Comparison of ENCODE assay signal across 9 cellular contexts in genomic region chr3:171255236-171255806, GRCh38.
DNase-seq lines count a peak whose midpoint lies in the region; ATAC-seq and TF ChIP-seq lines count a peak whose summit lies in the region.
"Had no signal": no experiment of that assay in that cellular context is flagged by ENCODE, and none has a peak within 500 bp of the region (broad histone marks: within the 10 kb centered on the region; RNA-seq: fewer than 3 reads in every experiment).

No MANE protein-coding gene starts in this region.

- TF ChIP-seq EP300 in stomach (IDR thresholded peaks at IDR 0.05) = no peak

- H3K4me1 Mint-ChIP-seq in endodermal cell (peaks cover 23% of the 10 kb centered on the region), mesothelial cell of epicardium (peaks cover 6% of the 10 kb centered on the region)

- H3K27ac Mint-ChIP-seq in endodermal cell (peak overlapping the region; percentile 13), mesothelial cell of epicardium (no peak overlapping the region)

- peak; percentile 57 for ATAC-seq in GM18498 (IDR thresholded peaks at IDR 0.05; ENCODE audit: unreplicated experiment)
- ATAC-seq in HG03342 (IDR thresholded peaks at IDR 0.05; ENCODE audit: unreplicated experiment) = peak; percentile 57

- H3K4me1 ChIP-seq in endodermal cell (ENCODE audit: control insufficient read depth, insufficient read depth, low read length) (peaks cover 5% of the 10 kb centered on the region), stomach (peaks cover 0 to 19% (median 10%) of the 10 kb centered on the region in 4 donors)

- H3K27ac ChIP-seq in endodermal cell (ENCODE audit: low read depth, low read length) = no peak overlapping the region
- H3K27ac ChIP-seq in stomach = peak overlapping the region in 1 of 5 donors; percentile 18

- TF ChIP-seq POLR2A in stomach (IDR thresholded peaks at IDR 0.05) = no peak

- no peak overlapping the region for H3K9ac ChIP-seq in endodermal cell (ENCODE audit: extremely low read depth, low read length, poor library complexity, severe bottlenecking)

- TF ChIP-seq CTCF in GM20000 (IDR thresholded peaks at IDR 0.05; ENCODE audit: extremely low read depth, missing control alignments) (no peak), endodermal cell (conservative IDR thresholded peaks at IDR 0.05) (no peak), mesothelial cell of epicardium (IDR thresholded peaks at IDR 0.05; ENCODE audit: unreplicated experiment) (no peak), stomach (IDR thresholded peaks at IDR 0.05) (no peak)

- H3K27me3 Mint-ChIP-seq in endodermal cell (ENCODE audit: insufficient read depth) = no peaks in the 10 kb centered on the region
- no peaks in the 10 kb centered on the region for H3K27me3 Mint-ChIP-seq in mesothelial cell of epicardium (ENCODE audit: low read depth)

- peak; percentile 25 for DNase-seq in GM20000 (ENCODE audit: low spot score)
- no peak for DNase-seq in endodermal cell
- DNase-seq in mesothelial cell of epicardium (ENCODE audit: low spot score in 2 of 2, unreplicated experiment in 2 of 2) = no peak
- DNase-seq in stomach = no peak
- no peak for DNase-seq in head of caudate nucleus
- DNase-seq in NCI-H446 treated with DMSO at 0.1 percent for 48 hours (lab: John Stamatoyannopoulos, UW) = no peak
- DNase-seq: NCI-H69 had no signal

- H3K36me3 ChIP-seq in endodermal cell (ENCODE audit: control insufficient read depth, insufficient read depth, low read length) = no peaks in the 10 kb centered on the region
- no peaks in the 10 kb centered on the region for H3K36me3 ChIP-seq in stomach

- H3K36me3 Mint-ChIP-seq in endodermal cell (ENCODE audit: low read depth) (no peaks in the 10 kb centered on the region), mesothelial cell of epicardium (no peaks in the 10 kb centered on the region)

- intact Hi-C loops in stomach (cut with DNase I; ENCODE audit: low total_unique reads) (no loop called here), head of caudate nucleus (cut with DNase I) (no loop called here)

- H3K27me3 ChIP-seq in endodermal cell (ENCODE audit: control insufficient read depth, insufficient read depth, low read length, poor library complexity, severe bottlenecking) = no peaks in the 10 kb centered on the region
- no peaks in the 10 kb centered on the region for H3K27me3 ChIP-seq in stomach

- H3K9me3 ChIP-seq in endodermal cell (ENCODE audit: control insufficient read depth, low read length) = no peaks in the 10 kb centered on the region
- no peaks in the 10 kb centered on the region for H3K9me3 ChIP-seq in stomach

- H3K4me3 Mint-ChIP-seq in endodermal cell (no peak overlapping the region), mesothelial cell of epicardium (no peak overlapping the region)

- H3K4me3 ChIP-seq in endodermal cell (ENCODE audit: low read length) (peak overlapping the region; percentile 36), stomach (no peak overlapping the region)

- H3K9me3 Mint-ChIP-seq in endodermal cell (no peaks in the 10 kb centered on the region), mesothelial cell of epicardium (no peaks in the 10 kb centered on the region)

- 79 to 100% methylated on average over 2 to 3 of the region's 3 CpGs for WGBS in endodermal cell (ENCODE audit: insufficient coverage in 1 of 2, insufficient read length in 1 of 2), 2 experiments
- 49 to 69% (median 56%) methylated on average over 3 of the region's 3 CpGs for WGBS in stomach, 5 donors
